Comparison of ENCODE assay signal across 8 cellular contexts in the genomic region with DNA sequence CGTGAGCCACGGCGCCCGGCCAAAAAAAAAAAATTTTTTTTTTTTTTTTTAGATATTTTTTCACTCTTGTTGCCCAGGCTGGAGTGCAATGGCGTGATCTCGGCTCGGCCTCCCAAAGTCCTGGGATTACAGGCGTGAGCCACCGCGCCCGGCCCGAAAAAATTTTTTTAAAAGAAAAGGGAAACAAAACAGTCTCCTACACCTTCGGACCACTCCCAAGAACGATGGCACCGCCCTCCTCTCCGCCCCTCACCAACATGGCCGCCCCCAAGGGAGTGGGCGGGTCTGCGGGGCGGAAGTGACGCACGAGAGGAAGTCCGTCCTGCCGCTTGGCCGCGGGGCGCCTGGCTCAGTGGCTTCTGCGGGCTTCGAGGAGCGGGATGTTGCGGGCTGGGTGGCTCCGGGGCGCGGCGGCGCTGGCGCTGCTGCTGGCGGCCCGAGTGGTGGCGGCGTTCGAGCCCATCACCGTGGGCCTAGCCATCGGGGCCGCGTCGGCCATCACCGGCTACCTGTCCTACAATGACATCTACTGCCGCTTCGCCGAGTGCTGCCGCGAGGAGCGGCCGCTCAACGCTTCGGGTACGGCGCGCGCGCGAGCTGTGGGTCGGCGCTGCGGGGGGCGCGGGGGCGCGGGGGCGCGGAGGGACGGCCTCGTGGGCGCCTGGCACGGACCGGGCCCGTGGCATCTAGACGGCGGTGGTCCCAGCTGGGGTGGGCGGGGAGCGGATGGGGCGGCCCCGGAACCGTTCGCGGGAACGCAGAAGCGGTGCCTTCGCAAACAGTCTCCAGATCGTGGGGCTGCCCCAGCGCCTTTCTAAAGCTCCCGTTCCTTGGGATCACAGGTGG. TPM values are rescaled to one million over a fixed set of nuclear protein-coding genes. Genes with fewer than 3 reads are reported as not detected.
DNase-seq lines count a peak whose midpoint lies in the region; ATAC-seq and TF ChIP-seq lines count a peak whose summit lies in the region.

TSS of gene TOR1B (plus strand) at position 352 of the 846 bp plus-strand sequence. CDS start at position 381, 29 bp downstream.

- peak within 1 kb of the TSS; percentile 89 for H3K27ac ChIP-seq in left ventricle myocardium inferior (replicated peaks)
- H3K27ac ChIP-seq in upper lobe of right lung: peak within 1 kb of the TSS; percentile 87

- peaks cover 17% of the 10 kb centered on the region for H3K36me3 Mint-ChIP-seq in T-helper 1 cell treated with Interleukin-12 subunit alpha and Interleukin-12 subunit beta and Interleukin-4 antibody, amounts not matched to agents 30 μg/mL and 1 μg/mL, for 36 hours (ENCODE audit: low read depth)
- peaks cover 12% of the 10 kb centered on the region for H3K36me3 Mint-ChIP-seq in progenitor cell of endocrine pancreas (ENCODE audit: insufficient read depth)

- peak within 1 kb of the TSS; percentile 92 for H3K27ac Mint-ChIP-seq in T-helper 1 cell treated with Interleukin-12 subunit alpha and Interleukin-12 subunit beta and Interleukin-4 antibody, amounts not matched to agents 30 μg/mL and 1 μg/mL, for 36 hours
- H3K27ac Mint-ChIP-seq in progenitor cell of endocrine pancreas: peak within 1 kb of the TSS; percentile 84

- peak within 1 kb of the TSS; percentile 89 for H3K4me3 Mint-ChIP-seq in T-helper 1 cell treated with Interleukin-12 subunit alpha and Interleukin-12 subunit beta and Interleukin-4 antibody, amounts not matched to agents 30 μg/mL and 1 μg/mL, for 36 hours
- H3K4me3 Mint-ChIP-seq in progenitor cell of endocrine pancreas (ENCODE audit: low read depth): peak within 1 kb of the TSS; percentile 79

- in situ Hi-C loops in GM13977 (cut with MboI; ENCODE audit: low pct_unique_long_range_greater_than_20kb, low sequenced_read_pairs, unreplicated experiment): no loop called here

- H3K4me1 Mint-ChIP-seq in T-helper 1 cell treated with Interleukin-12 subunit alpha and Interleukin-12 subunit beta and Interleukin-4 antibody, amounts not matched to agents 30 μg/mL and 1 μg/mL, for 36 hours (ENCODE audit: low read depth): peaks cover 22% of the 10 kb centered on the region
- peaks cover 8% of the 10 kb centered on the region for H3K4me1 Mint-ChIP-seq in progenitor cell of endocrine pancreas (ENCODE audit: low read depth)

- no peaks in the 10 kb centered on the region for H3K27me3 Mint-ChIP-seq in T-helper 1 cell treated with Interleukin-12 subunit alpha and Interleukin-12 subunit beta and Interleukin-4 antibody, amounts not matched to agents 30 μg/mL and 1 μg/mL, for 36 hours (ENCODE audit: low read depth)
- no peaks in the 10 kb centered on the region for H3K27me3 Mint-ChIP-seq in progenitor cell of endocrine pancreas

- H3K9me3 Mint-ChIP-seq in T-helper 1 cell treated with Interleukin-12 subunit alpha and Interleukin-12 subunit beta and Interleukin-4 antibody, amounts not matched to agents 30 μg/mL and 1 μg/mL, for 36 hours: no peaks in the 10 kb centered on the region
- no peaks in the 10 kb centered on the region for H3K9me3 Mint-ChIP-seq in progenitor cell of endocrine pancreas (ENCODE audit: low read depth)

- H3K36me3 ChIP-seq in left ventricle myocardium inferior: peaks cover 10% of the 10 kb centered on the region
- peaks cover 7% of the 10 kb centered on the region for H3K36me3 ChIP-seq in upper lobe of right lung

- H3K27me3 ChIP-seq in left ventricle myocardium inferior (ENCODE audit: low read depth): no peaks in the 10 kb centered on the region
- no peaks in the 10 kb centered on the region for H3K27me3 ChIP-seq in upper lobe of right lung

- TF ChIP-seq CTCF in GM13977 (IDR thresholded peaks at IDR 0.05; ENCODE audit: extremely low read depth, insufficient read depth, missing control alignments) (no peak), left ventricle myocardium inferior (IDR thresholded peaks at IDR 0.05; ENCODE audit: borderline replicate concordance) (no peak), progenitor cell of endocrine pancreas (IDR thresholded peaks at IDR 0.05; ENCODE audit: unreplicated experiment) (no peak), upper lobe of right lung (IDR thresholded peaks at IDR 0.05) (no peak)

- H3K4me3 ChIP-seq in left ventricle myocardium inferior (peak within 1 kb of the TSS; percentile 83), upper lobe of right lung (peak within 1 kb of the TSS; percentile 77)

- peak; percentile 93 for DNase-seq in GM13977 (ENCODE audit: low spot score)
- peak; percentile 82 for DNase-seq in NCI-H1694 (lab: John Stamatoyannopoulos, UW)
- DNase-seq in amniotic stem cell (lab: John Stamatoyannopoulos, UW): peak; percentile 56
- DNase-seq in left ventricle myocardium inferior: peak; percentile 95
- peak; percentile 88 for DNase-seq in progenitor cell of endocrine pancreas (ENCODE audit: low spot score, unreplicated experiment)
- peak; percentile 97 for DNase-seq in upper lobe of right lung

- H3K9me3 ChIP-seq in left ventricle myocardium inferior (replicated peaks) (no peaks in the 10 kb centered on the region), upper lobe of right lung (no peaks in the 10 kb centered on the region)

- ATAC-seq in HG02884 (IDR thresholded peaks at IDR 0.05; ENCODE audit: unreplicated experiment) (peak; percentile 84), upper lobe of right lung (peak; percentile 99)

- intact Hi-C loops in left ventricle myocardium inferior (cut with micrococcal nuclease) (no loop called here), upper lobe of right lung (cut with DNase I) (no loop called here)

- peaks cover 18% of the 10 kb centered on the region for H3K4me1 ChIP-seq in left ventricle myocardium inferior
- H3K4me1 ChIP-seq in upper lobe of right lung: peaks cover 11% of the 10 kb centered on the region

RNA-seq across cellular contexts. Expression of gene TOR1B, which starts in this region (rescaled TPM):
- total RNA-seq in left ventricle myocardium inferior (10.6 TPM), progenitor cell of endocrine pancreas (14.7 and 19.8 TPM in 2 replicates), upper lobe of right lung (26.0 TPM)

Comparison
In these comparisons a context has a peak if more than half of its experiments do, and no peak if none do; other contexts are left out.
1. Peak in every context shown above with its lines: DNase-seq, ATAC-seq, H3K4me3 ChIP-seq and H3K27ac ChIP-seq.